17 cellular contexts compared by ENCODE assay signal in genomic region chr2:233563663-233564430, GRCh38. TPM values are rescaled to one million over a fixed set of nuclear protein-coding genes. Genes with fewer than 3 reads are reported as not detected.
DNase-seq lines count a peak whose midpoint lies in the region; ATAC-seq and TF ChIP-seq lines count a peak whose summit lies in the region.
"Had no signal": no experiment of that assay in that cellular context is flagged by ENCODE, and none has a peak within 500 bp of the region (broad histone marks: within the 10 kb centered on the region; RNA-seq: fewer than 3 reads in every experiment).

No MANE protein-coding gene starts in this region.

- H3K36me3 Mint-ChIP-seq in brain: peaks cover 27% of the 10 kb centered on the region
- H3K36me3 Mint-ChIP-seq: activated naive CD4-positive, alpha-beta T cell treated with anti-CD3 and anti-CD28 coated beads, Interleukin-2, amount 50 U/mL, for 72 hours had no signal

- peaks cover 0 to 3% (median 0%) of the 10 kb centered on the region in 5 experiments for H3K9me3 Mint-ChIP-seq in brain
- H3K9me3 Mint-ChIP-seq: activated naive CD4-positive, alpha-beta T cell treated with anti-CD3 and anti-CD28 coated beads, Interleukin-2, amount 50 U/mL, for 72 hours; endodermal cell had no signal

- peak overlapping the region in 4 of 5 experiments; percentile 2 to 57 (median 18) for H3K4me3 Mint-ChIP-seq in brain
- H3K4me3 Mint-ChIP-seq: endodermal cell had no signal

- H3K4me1 Mint-ChIP-seq in brain: peaks cover 24% of the 10 kb centered on the region

- peak overlapping the region in 2 of 5 experiments; percentile 14 to 22 for H3K27ac Mint-ChIP-seq in brain
- H3K27ac Mint-ChIP-seq: activated naive CD4-positive, alpha-beta T cell treated with anti-CD3 and anti-CD28 coated beads, Interleukin-2, amount 50 U/mL, for 72 hours; endodermal cell had no signal

- no peak for TF ChIP-seq CTCF in brain (conservative IDR thresholded peaks at IDR 0.05)

- DNase-seq in H4 (ENCODE audit: low spot score) (peak; percentile 16), NOMO-1 treated with DMSO at 0.1 percent for 48 hours (lab: John Stamatoyannopoulos, UW; ENCODE audit: unreplicated experiment) (peak; percentile 76), renal cortical epithelial cell (ENCODE audit: low read depth) (peak; percentile 29), NCI-H1417 (lab: John Stamatoyannopoulos, UW) (no peak), activated gamma-delta T cell (lab: John Stamatoyannopoulos, UW) (no peak)
- DNase-seq: C1 segment of cervical spinal cord; central memory CD4-positive, alpha-beta T cell; EL; endodermal cell; gastrocnemius medialis; MM.1S; ovary; stimulated activated CD4-positive, alpha-beta T cell treated with anti-CD3 and anti-CD28 coated beads, Interleukin-15, amount 100 ng/mL, for 24 hours had no signal

- no peak for ATAC-seq in GM19328 (IDR thresholded peaks at IDR 0.05; ENCODE audit: unreplicated experiment)
- ATAC-seq: activated naive CD4-positive, alpha-beta T cell treated with anti-CD3 and anti-CD28 coated beads, Interleukin-2, amount 50 U/mL, for 72 hours; gastrocnemius medialis had no signal

- H3K27me3 Mint-ChIP-seq in brain: peaks cover 3% of the 10 kb centered on the region

RNA-seq across cellular contexts. Expression of gene USP40, which starts 2.7 kb away (rescaled TPM):
- total RNA-seq in H4 (2014; rRNA removed; shearing (Covaris generic)): 12.2 and 20.6 TPM in 2 replicates
- 8.4 TPM for polyA plus RNA-seq in brain (ENCODE audit: insufficient read depth, low read depth, low replicate concordance)
- total RNA-seq in renal cortical epithelial cell: 29.3 and 41.9 TPM in 2 replicates

RNA-seq across cellular contexts. Expression of gene UGT1A8, which starts 53.6 kb away (rescaled TPM):
- total RNA-seq in H4 (2014; rRNA removed; shearing (Covaris generic)): not detected in 2 replicates
- polyA plus RNA-seq in brain (ENCODE audit: insufficient read depth, low read depth, low replicate concordance): not detected
- total RNA-seq in renal cortical epithelial cell: 0.35 TPM in 2 replicates
- total RNA-seq: activated naive CD4-positive, alpha-beta T cell treated with anti-CD3 and anti-CD28 coated beads, Interleukin-2, amount 50 U/mL, for 72 hours; endodermal cell; gastrocnemius medialis; ovary; SJSA1 had no signal
- polyA plus RNA-seq: ovary had no signal

Comparison
In these comparisons a context has a peak if more than half of its experiments do, and no peak if none do; other contexts are left out.
1. DNase-seq: peak in H4 (single experiment), NOMO-1 treated with DMSO at 0.1 percent for 48 hours (single experiment) and renal cortical epithelial cell (single experiment); none in NCI-H1417 (0 of 3) and activated gamma-delta T cell (single experiment).